In genomic region chr2:40439473-40439872, GRCh38 we compare ENCODE assay signal across 1 cellular context.
TF ChIP-seq lines count a peak whose summit lies in the region.

No MANE protein-coding gene starts in this region.

TF ChIP-seq in WTC11, 78 proteins besides CTCF, POLR2A, EP300 and RAD21:
- TF ChIP-seq PREB (CRISPR knock-in tag; IDR thresholded peaks at IDR 0.05; ENCODE audit: borderline replicate concordance) (no peak), NFYB (CRISPR knock-in tag; conservative IDR thresholded peaks at IDR 0.05; ENCODE audit: low read depth) (no peak), ZNF219 (CRISPR knock-in tag; IDR thresholded peaks at IDR 0.05; ENCODE audit: borderline replicate concordance) (no peak), ZSCAN18 (CRISPR knock-in tag; IDR thresholded peaks at IDR 0.05) (no peak), GRHL2 (CRISPR knock-in tag; IDR thresholded peaks at IDR 0.05; ENCODE audit: insufficient replicate concordance, severe bottlenecking) (no peak), ZNF281 (CRISPR knock-in tag; IDR thresholded peaks at IDR 0.05) (no peak), TEAD4 (CRISPR knock-in tag; IDR thresholded peaks at IDR 0.05) (no peak), ARID4B (CRISPR knock-in tag; IDR thresholded peaks at IDR 0.05; ENCODE audit: borderline replicate concordance) (no peak), E2F1 (CRISPR knock-in tag; IDR thresholded peaks at IDR 0.05) (no peak), ZNF121 (CRISPR knock-in tag; IDR thresholded peaks at IDR 0.05) (no peak), ZNF532 (CRISPR knock-in tag; IDR thresholded peaks at IDR 0.05; ENCODE audit: borderline replicate concordance) (no peak), FOXJ3 (CRISPR knock-in tag; IDR thresholded peaks at IDR 0.05; ENCODE audit: borderline replicate concordance) (no peak), ZNF425 (CRISPR knock-in tag; conservative IDR thresholded peaks at IDR 0.05) (no peak), USF1 (CRISPR knock-in tag; IDR thresholded peaks at IDR 0.05) (no peak), E2F4 (CRISPR knock-in tag; IDR thresholded peaks at IDR 0.05; ENCODE audit: borderline replicate concordance, low read depth) (no peak), E2F5 (CRISPR knock-in tag; IDR thresholded peaks at IDR 0.05) (no peak), CREM (CRISPR knock-in tag; IDR thresholded peaks at IDR 0.05) (no peak)
